In genomic region chr18:24076136-24076597, GRCh38 we compare ENCODE assay signal across 1 cellular context.
A peak's percentile ranks its signal among the peaks of the same experiment; 100 is the strongest.
TF ChIP-seq lines count a peak whose summit lies in the region.
"Not testable (repeated sequence)": the region's sequence is repeated elsewhere in the genome, so short reads cannot be mapped to it uniquely, and the experiment has no call there.

No MANE protein-coding gene starts in this region.

TF ChIP-seq in K562, 482 proteins besides CTCF, POLR2A, EP300 and RAD21 (continued from another document):
- not testable (repeated sequence) for TF ChIP-seq PBX2 (CRISPR knock-in tag; IDR thresholded peaks at IDR 0.05; ENCODE audit: low read depth); JUN (CRISPR knock-in tag; IDR thresholded peaks at IDR 0.05; ENCODE audit: borderline replicate concordance); ID3 (CRISPR knock-in tag; IDR thresholded peaks at IDR 0.05); NR2C1 (IDR thresholded peaks at IDR 0.05); NR2C2 (CRISPR knock-in tag; IDR thresholded peaks at IDR 0.05)
- TF ChIP-seq PBX2 (tag; conservative IDR thresholded peaks at IDR 0.05; ENCODE audit: low read depth) (peak; percentile 78), CREM (IDR thresholded peaks at IDR 0.05; ENCODE audit: low read depth) (peak; percentile 44; the same call in 1 of the 2 replicates), TBP (optimal IDR thresholded peaks at IDR 0.05; ENCODE audit: low read depth, low read length) (peak; percentile 81), RNF2 (IDR thresholded peaks at IDR 0.05) (0 out of 2 replicates have a peak, but pooled peaks have one; percentile 49), JUN (IDR thresholded peaks at IDR 0.05; ENCODE audit: borderline replicate concordance, low read depth, low read length) (0 out of 2 replicates have a peak, but pooled peaks have one; percentile 54), NCOR1 (IDR thresholded peaks at IDR 0.05) (peak; percentile 43), SMARCA4 (IDR thresholded peaks at IDR 0.05) (peak; percentile 84), CBFB (CRISPR knock-in tag; IDR thresholded peaks at IDR 0.05) (0 out of 2 replicates have a peak, but pooled peaks have one; percentile 32), RCOR1 (IDR thresholded peaks at IDR 0.05; ENCODE audit: borderline replicate concordance in 1 of 2, low read depth in 2 of 2, low read length in 2 of 2) (peak in 1 of 2 experiments; percentile 72; a peak in 2 of 4 replicates), TRIM24 (IDR thresholded peaks at IDR 0.05) (peak in 1 of 2 experiments; percentile 41; a peak in 1 of 4 replicates), ARID1B (IDR thresholded peaks at IDR 0.05) (peak; percentile 79), MEIS2 (IDR thresholded peaks at IDR 0.05; ENCODE audit: partially characterized antibody) (peak; percentile 92), JUND (IDR thresholded peaks at IDR 0.05; ENCODE audit: borderline replicate concordance, low read depth, low read length) (peak; percentile 91), JUND (tag; IDR thresholded peaks at IDR 0.05; ENCODE audit: borderline replicate concordance, low read depth, low read length) (peak; percentile 92; the same call in 2 of the 3 replicates), CBFA2T3 (IDR thresholded peaks at IDR 0.05) (peak; percentile 77), POLR3A (IDR thresholded peaks at IDR 0.05; ENCODE audit: borderline replicate concordance, extremely low read depth, insufficient read depth, insufficient read length) (peak; percentile 26), ATF7 (IDR thresholded peaks at IDR 0.05) (0 out of 2 replicates have a peak, but pooled peaks have one; percentile 43), ID3 (tag; IDR thresholded peaks at IDR 0.05) (peak; percentile 100), HDAC1 (IDR thresholded peaks at IDR 0.05) (peak in 1 of 2 experiments; percentile 64; a peak in 2 of 4 replicates), SMAD4 (CRISPR knock-in tag; conservative IDR thresholded peaks at IDR 0.05) (peak; percentile 71), ADNP (tag; IDR thresholded peaks at IDR 0.05) (peak; percentile 52; the same call in 1 of the 2 replicates), NR2C1 (tag; IDR thresholded peaks at IDR 0.05) (peak; percentile 69), NR2C2 (tag; IDR thresholded peaks at IDR 0.05) (peak; percentile 22; the same call in 1 of the 2 replicates), TCF3 (CRISPR knock-in tag; IDR thresholded peaks at IDR 0.05) (peak; percentile 56), TFAP4 (CRISPR knock-in tag; IDR thresholded peaks at IDR 0.05; ENCODE audit: borderline replicate concordance) (peak; percentile 88), HES1 (IDR thresholded peaks at IDR 0.05; ENCODE audit: low read depth) (peak; percentile 88), FOSL1 (tag; conservative IDR thresholded peaks at IDR 0.05) (peak; percentile 92), POLR2H (tag; IDR thresholded peaks at IDR 0.05; ENCODE audit: low read depth) (peak; percentile 72), GATA2 (CRISPR knock-in tag; IDR thresholded peaks at IDR 0.05) (0 out of 2 replicates have a peak, but pooled peaks have one; percentile 17), KDM1A (IDR thresholded peaks at IDR 0.05) (peak; percentile 82 to 85), ESRRA (IDR thresholded peaks at IDR 0.05; ENCODE audit: borderline replicate concordance, low read depth) (peak; percentile 63; the same call in 1 of the 2 replicates), BCOR (IDR thresholded peaks at IDR 0.05) (peak; percentile 62; the same call in 1 of the 2 replicates), CBFA2T2 (conservative IDR thresholded peaks at IDR 0.05) (peak; percentile 48)
